In the genomic region with DNA sequence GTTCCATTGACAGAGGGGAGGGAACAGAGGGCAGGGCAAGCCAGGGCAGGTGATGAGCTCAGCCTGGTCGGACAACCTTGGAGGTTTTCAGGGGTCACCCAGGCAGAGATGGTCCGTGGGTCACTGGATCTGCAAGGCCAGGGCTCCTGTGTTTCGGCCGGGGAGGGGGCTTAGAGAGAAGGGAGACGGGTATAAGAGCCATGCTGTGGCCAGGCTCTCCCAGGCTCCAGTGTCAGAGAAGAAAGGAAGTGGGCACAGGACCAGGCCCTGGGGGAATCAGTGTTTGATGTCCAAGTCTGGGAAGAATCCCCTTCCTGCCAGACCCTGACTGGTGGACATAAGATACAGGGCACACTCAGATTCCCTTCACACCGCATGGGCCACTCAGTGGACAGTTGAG, we compare ENCODE assay signal across 12 cellular contexts. TPM values are rescaled to one million over a fixed set of nuclear protein-coding genes. Genes with fewer than 3 reads are reported as not detected.
"Had no signal": no experiment of that assay in that cellular context is flagged by ENCODE, and none has a peak within 500 bp of the region (broad histone marks: within the 10 kb centered on the region; RNA-seq: fewer than 3 reads in every experiment).

No MANE protein-coding gene starts in this region.

- ATAC-seq: right lobe of liver, upper lobe of right lung had no signal

- H3K36me3 ChIP-seq: brain microvascular endothelial cell, right lobe of liver, upper lobe of right lung had no signal

- H3K4me1 ChIP-seq: right lobe of liver had no signal

- H3K4me3 ChIP-seq: right lobe of liver, upper lobe of right lung had no signal

- H3K4me3 Mint-ChIP-seq: activated B cell treated with CpG ODN at 0.5 μM for 24 hours; activated CD4-positive, alpha-beta T cell treated with anti-CD3 and anti-CD28 coated beads, Interleukin-2, amount 10 ng/mL, durations not matched to agents 7 days and 5 days had no signal

- H3K27me3 Mint-ChIP-seq: activated B cell treated with CpG ODN at 0.5 μM for 24 hours; activated CD4-positive, alpha-beta T cell treated with anti-CD3 and anti-CD28 coated beads, Interleukin-2, amount 10 ng/mL, durations not matched to agents 7 days and 5 days had no signal

- H3K9me3 ChIP-seq: right lobe of liver, upper lobe of right lung had no signal

- H3K27me3 ChIP-seq: brain microvascular endothelial cell, right lobe of liver, upper lobe of right lung had no signal

- H3K27ac Mint-ChIP-seq: activated B cell treated with CpG ODN at 0.5 μM for 24 hours; activated CD4-positive, alpha-beta T cell treated with anti-CD3 and anti-CD28 coated beads, Interleukin-2, amount 10 ng/mL, durations not matched to agents 7 days and 5 days had no signal

- DNase-seq: activated B cell treated with CpG ODN at 0.5 μM for 24 hours; activated CD4-positive, alpha-beta T cell treated with anti-CD3 and anti-CD28 coated beads, Interleukin-2, amount 10 ng/mL, durations not matched to agents 7 days and 5 days; activated naive CD4-positive, alpha-beta T cell treated with anti-CD3 and anti-CD28 coated beads, Interleukin-2, amount 50 U/mL, for 16 hours; amygdala; brain microvascular endothelial cell; kidney; SIG-M5; stimulated activated naive CD4-positive, alpha-beta T cell; T-helper 2 cell; upper lobe of right lung had no signal

- H3K27ac ChIP-seq: brain microvascular endothelial cell, right lobe of liver, upper lobe of right lung had no signal

RNA-seq across cellular contexts. Expression of a gene that starts 36.9 kb away (rescaled TPM):
- total RNA-seq: activated B cell treated with CpG ODN at 0.5 μM for 24 hours; activated CD4-positive, alpha-beta T cell treated with anti-CD3 and anti-CD28 coated beads, Interleukin-2, amount 10 ng/mL, durations not matched to agents 7 days and 5 days had no signal
- polyA plus RNA-seq: fibroblast of lung had no signal
